Comparison of ENCODE assay signal across 8 cellular contexts in the genomic region with DNA sequence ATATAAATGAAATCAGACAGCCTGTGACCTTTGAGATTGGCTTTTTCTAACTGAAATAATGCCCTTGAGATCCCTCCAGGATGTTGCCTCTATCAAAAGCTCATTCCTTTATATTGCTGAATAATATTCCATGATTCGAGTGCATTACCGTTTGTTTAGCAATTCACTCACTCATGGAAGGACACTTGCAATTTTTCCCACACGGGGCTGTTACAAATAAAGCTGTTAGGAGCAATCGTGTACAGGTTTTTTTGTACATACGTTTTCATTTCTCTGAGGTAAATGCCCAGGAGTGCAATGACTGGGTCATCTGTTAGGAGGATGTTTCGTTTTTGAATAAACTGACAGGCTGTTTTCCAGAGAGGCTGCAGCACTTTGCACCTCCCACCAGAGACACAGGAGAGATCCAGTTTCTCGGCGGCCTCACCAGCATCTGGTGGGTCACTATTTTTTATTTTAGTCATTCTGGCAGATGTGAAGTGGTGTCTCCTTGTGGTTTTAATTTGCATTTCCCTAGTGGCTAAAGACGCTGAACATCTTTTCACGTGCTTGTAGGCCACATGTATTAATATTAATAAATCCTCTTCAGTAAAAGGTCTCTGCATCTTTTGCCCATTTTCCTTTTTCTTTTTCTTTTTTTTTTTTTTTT. TPM values are rescaled to one million over a fixed set of nuclear protein-coding genes. Genes with fewer than 3 reads are reported as not detected.
A peak's percentile ranks its signal among the peaks of the same experiment; 100 is the strongest.
DNase-seq lines count a peak whose midpoint lies in the region; ATAC-seq and TF ChIP-seq lines count a peak whose summit lies in the region.

No MANE protein-coding gene starts in this region.

- no peak for TF ChIP-seq CTCF in fibroblast of villous mesenchyme (IDR thresholded peaks at IDR 0.05; ENCODE audit: insufficient read depth, low read depth, low read length)

- intact Hi-C loops in left cardiac atrium (cut with DNase I) (no loop called here), Right ventricle myocardium inferior (cut with DNase I) (no loop called here)

- TF ChIP-seq POLR2A in GM18505 (IDR thresholded peaks at IDR 0.05; ENCODE audit: borderline replicate concordance, extremely low read depth, insufficient read depth, insufficient read length): no peak

- ATAC-seq in GM18505 (IDR thresholded peaks at IDR 0.05; ENCODE audit: unreplicated experiment) (peak; percentile 59), GM21529 (IDR thresholded peaks at IDR 0.05; ENCODE audit: unreplicated experiment) (peak; percentile 45), HG03342 (IDR thresholded peaks at IDR 0.05; ENCODE audit: unreplicated experiment) (peak; percentile 54), left cardiac atrium (no peak), Right ventricle myocardium inferior (no peak), HG03039 (IDR thresholded peaks at IDR 0.05; ENCODE audit: unreplicated experiment) (no peak)

- no peak overlapping the region for H3K4me3 ChIP-seq in fibroblast of villous mesenchyme (ENCODE audit: low read depth, low read length)

- DNase-seq in fibroblast of villous mesenchyme (ENCODE audit: low read depth) (peak; percentile 41), left cardiac atrium (no peak), Right ventricle myocardium inferior (ENCODE audit: missing footprints) (no peak), NCI-H1092 (lab: John Stamatoyannopoulos, UW) (no peak)

RNA-seq across cellular contexts. Expression of a gene that starts 11.0 kb away (rescaled TPM):
- 4.2 and 5.2 TPM in 2 replicates for total RNA-seq in fibroblast of villous mesenchyme
- 1 to 10 TPM; 6.5 TPM for total RNA-seq in left cardiac atrium
- 4.6 TPM for total RNA-seq in Right ventricle myocardium inferior

Comparison
In these comparisons a context has a peak if more than half of its experiments do, and no peak if none do; other contexts are left out.
1. ATAC-seq: peak in GM18505 (single experiment), GM21529 (single experiment) and HG03342 (single experiment); none in left cardiac atrium (0 of 2), Right ventricle myocardium inferior (single experiment) and HG03039 (single experiment).